In the genomic region with DNA sequence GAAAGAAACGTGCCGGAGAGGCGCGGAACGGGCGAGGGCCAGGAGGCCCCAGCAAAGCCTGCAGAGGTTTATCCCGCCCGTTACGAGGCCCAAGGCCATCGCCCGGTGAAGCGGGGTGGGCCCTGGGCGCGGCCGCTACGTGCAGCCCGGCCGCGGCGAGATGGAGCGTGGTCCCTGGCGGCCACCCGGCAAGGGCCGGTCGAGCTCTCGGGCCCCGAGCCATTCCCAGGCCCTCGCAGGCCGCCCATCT, we compare ENCODE assay signal across 8 cellular contexts. TPM values are rescaled to one million over a fixed set of nuclear protein-coding genes. Genes with fewer than 3 reads are reported as not detected.
DNase-seq lines count a peak whose midpoint lies in the region; ATAC-seq and TF ChIP-seq lines count a peak whose summit lies in the region.

No MANE protein-coding gene starts in this region.

- peak overlapping the region; percentile 99 for H3K27ac ChIP-seq in RWPE2 (ENCODE audit: poor library complexity, severe bottlenecking)
- peak overlapping the region; percentile 91 for H3K27ac ChIP-seq in trophoblast cell (ENCODE audit: low read depth, low read length)

- peak overlapping the region; percentile 89 for H3K14ac ChIP-seq in trophoblast cell (ENCODE audit: low read length)

- peak overlapping the region; percentile 84 for H2AK5ac ChIP-seq in trophoblast cell (ENCODE audit: low read length)

- H3K4me3 ChIP-seq in RWPE2 (ENCODE audit: severe bottlenecking): peak overlapping the region; percentile 81
- H3K4me3 ChIP-seq in trophoblast cell (ENCODE audit: low read depth, low read length): peak overlapping the region; percentile 86

- H2BK12ac ChIP-seq in trophoblast cell (ENCODE audit: low read length): no peak overlapping the region

- peak overlapping the region; percentile 92 for H4K8ac ChIP-seq in trophoblast cell (ENCODE audit: low read depth, low read length)

- intact Hi-C loops in Calu3 (cut with micrococcal nuclease; ENCODE audit: unreplicated experiment): loop anchor here (5.0 kb wide), 1 partner anchor 42 kb away; a partner anchor contains a TSS

- H3K79me1 ChIP-seq in trophoblast cell (ENCODE audit: low read length): peaks cover 24% of the 10 kb centered on the region

- no CpG with 5 or more reads among the region's 29 CpGs for WGBS in trophoblast cell (ENCODE audit: extremely low coverage, insufficient coverage, insufficient read length)

- DNase-seq in Calu3 (no peak), RWPE2 (ENCODE audit: low spot score) (no peak), trophoblast cell (no peak), NCI-H524 treated with DMSO at 0.1 percent for 48 hours (lab: John Stamatoyannopoulos, UW) (no peak), Kasumi-1 (lab: John Stamatoyannopoulos, UW) (no peak), left lobe of liver (ENCODE audit: low spot score) (no peak), NCI-H2081 treated with DMSO at 0.1 percent for 48 hours (lab: John Stamatoyannopoulos, UW) (no peak)

- H3K9ac ChIP-seq in trophoblast cell (ENCODE audit: low read length): peak overlapping the region; percentile 95

- H4K91ac ChIP-seq in trophoblast cell (ENCODE audit: low read depth, low read length): peak overlapping the region; percentile 90

- H3K4me2 ChIP-seq in trophoblast cell (ENCODE audit: low read length): peak overlapping the region; percentile 70

- ATAC-seq in RWPE2 (ENCODE audit: low read depth): no peak
- ATAC-seq in esophagus mucosa: peak; percentile 0
- ATAC-seq in left lobe of liver: no peak

- H3K9me3 ChIP-seq in RWPE2 (ENCODE audit: severe bottlenecking) (no peaks in the 10 kb centered on the region), trophoblast cell (ENCODE audit: insufficient read depth, low read depth, low read length) (no peaks in the 10 kb centered on the region)

- TF ChIP-seq CTCF in Calu3 (IDR thresholded peaks at IDR 0.05; ENCODE audit: unreplicated experiment) (no peak), RWPE2 (IDR thresholded peaks at IDR 0.05; ENCODE audit: poor library complexity, severe bottlenecking) (no peak)

- no peaks in the 10 kb centered on the region for H3K27me3 ChIP-seq in RWPE2 (ENCODE audit: insufficient read depth, poor library complexity, severe bottlenecking)
- no peaks in the 10 kb centered on the region for H3K27me3 ChIP-seq in trophoblast cell (ENCODE audit: insufficient read depth, low read length)

- H3K36me3 ChIP-seq in RWPE2 (ENCODE audit: low read depth) (peaks cover 40% of the 10 kb centered on the region), trophoblast cell (ENCODE audit: control insufficient read depth in 1 of 2, insufficient read depth in 2 of 2, low read length in 2 of 2) (peaks cover 0 to 1% of the 10 kb centered on the region in 2 experiments)

- peak overlapping the region; percentile 91 for H3K4me3 Mint-ChIP-seq in Calu3 (ENCODE audit: low read depth, unreplicated experiment)

- H2BK5ac ChIP-seq in trophoblast cell (ENCODE audit: low read depth, low read length, poor library complexity): peak overlapping the region; percentile 75

- no peaks in the 10 kb centered on the region for H3K27me3 Mint-ChIP-seq in Calu3 (ENCODE audit: unreplicated experiment)

- no TSS peak for BruUV-seq in Calu3 (replicated peaks; lab: Mats Ljungman, UMichigan)

- peak overlapping the region; percentile 86 for H2BK120ac ChIP-seq in trophoblast cell (ENCODE audit: insufficient read depth, low read length, poor library complexity)

- peak overlapping the region; percentile 90 for H4K12ac ChIP-seq in trophoblast cell (ENCODE audit: low read depth, low read length)

- H2AFZ ChIP-seq in trophoblast cell (ENCODE audit: insufficient read depth, low read length, poor library complexity): peak overlapping the region; percentile 61

- peak overlapping the region; percentile 98 for H3K4ac ChIP-seq in trophoblast cell (ENCODE audit: low read depth, low read length)

- H3K4me1 Mint-ChIP-seq in Calu3 (ENCODE audit: low read depth, unreplicated experiment): peaks cover 58% of the 10 kb centered on the region

- H3K4me1 ChIP-seq in RWPE2 (ENCODE audit: insufficient read depth, poor library complexity, severe bottlenecking): peaks cover 35% of the 10 kb centered on the region
- H3K4me1 ChIP-seq in trophoblast cell (ENCODE audit: control insufficient read depth in 1 of 2, insufficient read depth in 2 of 2, low read length in 2 of 2): peaks cover 16 to 22% of the 10 kb centered on the region in 2 experiments

- H3K27ac Mint-ChIP-seq in Calu3 (ENCODE audit: unreplicated experiment): peak overlapping the region; percentile 90

- H3K18ac ChIP-seq in trophoblast cell (ENCODE audit: low read length): peak overlapping the region; percentile 82

- peaks cover 83% of the 10 kb centered on the region for H3K36me3 Mint-ChIP-seq in Calu3 (ENCODE audit: insufficient read depth, unreplicated experiment)

- H3K23ac ChIP-seq in trophoblast cell (ENCODE audit: low read length): no peak overlapping the region

- CTCF ChIA-PET in Calu3 (lab: Charles Lee): interaction anchor here (0.6 to 1.1 kb wide), 3 partner anchors 11 to 218 kb away, joined by 3 to 5 read pairs (median 4); no protein-coding TSS in a partner anchor

- H3K9me3 Mint-ChIP-seq in Calu3 (ENCODE audit: low read depth, unreplicated experiment): no peaks in the 10 kb centered on the region

- H3K79me2 ChIP-seq in trophoblast cell (ENCODE audit: control insufficient read depth, insufficient read depth, low read length, poor library complexity): peaks cover 23% of the 10 kb centered on the region

RNA-seq across cellular contexts. Expression of a gene that starts 1.1 kb away (rescaled TPM):
- total RNA-seq in Calu3 (2022): 1,874 and 1,922 TPM in 2 replicates
- 1,103 TPM for total RNA-seq in esophagus mucosa
- polyA plus RNA-seq in trophoblast cell (2013): 887 and 913 TPM in 2 replicates
- 31.0 TPM for total RNA-seq in left lobe of liver

RNA-seq across cellular contexts. Expression of a gene that starts 32.3 kb away (rescaled TPM):
- total RNA-seq in Calu3 (2022): 0.95 and 2.2 TPM in 2 replicates
- 4.0 TPM for total RNA-seq in esophagus mucosa
- polyA plus RNA-seq in trophoblast cell (2013): 11.9 and 13.4 TPM in 2 replicates
- not detected for total RNA-seq in left lobe of liver

RNA-seq across cellular contexts. Expression of a gene that starts 42.5 kb away (rescaled TPM):
- total RNA-seq in Calu3 (2022): 110 and 125 TPM in 2 replicates
- 32.6 TPM for total RNA-seq in esophagus mucosa
- 38.4 and 42.8 TPM in 2 replicates for polyA plus RNA-seq in trophoblast cell (2013)
- 20.1 TPM for total RNA-seq in left lobe of liver

Comparison
In these comparisons a context has a peak if more than half of its experiments do, and no peak if none do; other contexts are left out.
1. RNA of a gene that starts 1.1 kb away (total RNA-seq): 1,874 to 1,922 TPM in Calu3 and 1,103 TPM in esophagus mucosa (single experiment); 31.0 TPM in left lobe of liver (single experiment); every median in the first group is over 10 times any median in the second.